25 cellular contexts compared by ENCODE assay signal in the genomic region with DNA sequence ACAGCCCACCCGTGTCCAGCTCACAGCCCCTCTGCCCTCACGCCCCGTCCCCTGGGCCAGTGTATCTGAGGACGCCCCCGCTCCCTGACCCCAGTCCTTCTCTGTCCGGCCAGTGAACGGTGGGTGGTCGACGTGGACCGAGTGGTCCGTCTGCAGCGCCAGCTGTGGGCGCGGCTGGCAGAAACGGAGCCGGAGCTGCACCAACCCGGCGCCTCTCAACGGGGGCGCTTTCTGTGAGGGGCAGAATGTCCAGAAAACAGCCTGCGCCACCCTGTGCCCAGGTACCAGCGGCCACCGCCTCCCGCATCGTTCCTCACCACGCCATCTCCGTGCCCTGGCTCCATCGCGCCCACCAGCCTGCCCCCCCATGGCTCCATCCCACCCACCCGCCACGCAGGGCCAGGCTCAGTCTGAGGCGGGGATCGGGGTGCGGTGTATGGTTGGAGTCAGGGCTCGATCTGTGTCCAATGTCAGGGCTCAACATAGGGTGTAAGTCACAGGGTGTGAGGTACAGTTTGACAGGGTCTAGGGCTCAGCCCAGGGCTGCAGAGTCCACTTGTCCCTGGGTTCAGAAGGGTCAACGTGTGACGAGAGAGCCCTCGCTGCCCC. TPM values are rescaled to one million over a fixed set of nuclear protein-coding genes. Genes with fewer than 3 reads are reported as not detected.
"Had no signal": no experiment of that assay in that cellular context is flagged by ENCODE, and none has a peak within 500 bp of the region (broad histone marks: within the 10 kb centered on the region; RNA-seq: fewer than 3 reads in every experiment).

No MANE protein-coding gene starts in this region.

- H3K4me1 Mint-ChIP-seq: activated CD4-positive, alpha-beta T cell treated with anti-CD3 and anti-CD28 coated beads for 36 hours; nephron had no signal

- ATAC-seq: activated CD4-positive, alpha-beta T cell treated with anti-CD3 and anti-CD28 coated beads for 36 hours; activated T-cell treated with anti-CD3 and anti-CD28 coated beads, Interleukin-2, amount 50 U/mL, for 72 hours; gastroesophageal sphincter; stimulated activated effector memory CD8-positive, alpha-beta T cell treated with anti-CD3 and anti-CD28 coated beads, Interleukin-12 subunit alpha, Interleukin-12 subunit beta, amount 100 ng/mL, for 72 hours had no signal

- H3K4me3 Mint-ChIP-seq: activated CD4-positive, alpha-beta T cell treated with anti-CD3 and anti-CD28 coated beads for 36 hours; activated T-cell treated with anti-CD3 and anti-CD28 coated beads, Interleukin-2, amount 50 U/mL, for 72 hours; nephron; stimulated activated effector memory CD8-positive, alpha-beta T cell treated with anti-CD3 and anti-CD28 coated beads, Interleukin-12 subunit alpha, Interleukin-12 subunit beta, amount 100 ng/mL, for 72 hours had no signal

- FAIRE-seq: astrocyte, small intestine had no signal

- H3K4me2 ChIP-seq: hepatocyte had no signal

- H3K9me3 Mint-ChIP-seq: nephron had no signal

- H3K36me3 ChIP-seq: brain microvascular endothelial cell, gastroesophageal sphincter, ovary, sigmoid colon, suprapubic skin, tibial artery, upper lobe of right lung had no signal

- DNase-seq: activated CD4-positive, alpha-beta T cell treated with anti-CD3 and anti-CD28 coated beads for 36 hours; activated CD4-positive, CD25-positive, alpha-beta regulatory T cell; activated naive CD4-positive, alpha-beta T cell treated with Interleukin-2 at 50 U/mL for 16 hours; activated T-cell treated with anti-CD3 and anti-CD28 coated beads for 4 hours; activated T-cell treated with anti-CD3 and anti-CD28 coated beads, Interleukin-2, amount 50 U/mL, for 72 hours; amniotic stem cell; effector memory CD4-positive, alpha-beta T cell; mammary epithelial cell; ovary; sigmoid colon; stimulated activated CD4-positive, alpha-beta T cell treated with anti-CD3 and anti-CD28 coated beads, Interleukin-4, amount 100 ng/mL, for 24 hours; T-helper 2 cell; tibial artery; upper lobe of right lung had no signal

- H3K79me2 ChIP-seq: hepatocyte had no signal

- H3K9me3 ChIP-seq: gastroesophageal sphincter, ovary, sigmoid colon, suprapubic skin, tibial artery, upper lobe of right lung had no signal

- H3K27me3 ChIP-seq: ovary had no signal

- H2AFZ ChIP-seq: hepatocyte had no signal

- H3K27ac Mint-ChIP-seq: activated CD4-positive, alpha-beta T cell treated with anti-CD3 and anti-CD28 coated beads for 36 hours; activated T-cell treated with anti-CD3 and anti-CD28 coated beads, Interleukin-2, amount 50 U/mL, for 72 hours; nephron; progenitor cell of endocrine pancreas had no signal

- H3K27ac ChIP-seq: brain microvascular endothelial cell, coronary artery, gastroesophageal sphincter, hepatocyte, ovary, sigmoid colon, suprapubic skin, tibial artery, upper lobe of right lung had no signal

- H3K4me3 ChIP-seq: coronary artery, dorsolateral prefrontal cortex, gastroesophageal sphincter, hepatocyte, ovary, sigmoid colon, suprapubic skin, tibial artery, upper lobe of right lung had no signal

- H3K4me1 ChIP-seq: gastroesophageal sphincter, sigmoid colon, suprapubic skin, tibial artery, upper lobe of right lung had no signal

RNA-seq across cellular contexts. Expression of a gene that starts 29.5 kb away (rescaled TPM):
- total RNA-seq: activated CD4-positive, alpha-beta T cell treated with anti-CD3 and anti-CD28 coated beads for 36 hours; astrocyte; mammary epithelial cell; progenitor cell of endocrine pancreas had no signal
- polyA plus RNA-seq: hepatocyte had no signal

RNA-seq across cellular contexts. Expression of a gene that starts 59.2 kb away (rescaled TPM):
- total RNA-seq: activated CD4-positive, alpha-beta T cell treated with anti-CD3 and anti-CD28 coated beads for 36 hours; sigmoid colon; suprapubic skin had no signal
